1 cellular context compared by ENCODE assay signal in genomic region chr2:46866770-46867246, GRCh38.
TF ChIP-seq lines count a peak whose summit lies in the region.

No MANE protein-coding gene starts in this region.

TF ChIP-seq in WTC11, 78 proteins besides CTCF, POLR2A, EP300 and RAD21 (continued from another document):
- TF ChIP-seq HMGXB4 (CRISPR knock-in tag; IDR thresholded peaks at IDR 0.05) (no peak), IRF1 (CRISPR knock-in tag; IDR thresholded peaks at IDR 0.05) (no peak), CBFB (CRISPR knock-in tag; IDR thresholded peaks at IDR 0.05; ENCODE audit: low read depth) (no peak), GTF2I (CRISPR knock-in tag; conservative IDR thresholded peaks at IDR 0.05) (no peak), ZNF232 (CRISPR knock-in tag; IDR thresholded peaks at IDR 0.05) (no peak)
